In genomic region chr6:89495961-89496535, GRCh38 we compare ENCODE assay signal across 1 cellular context.
TF ChIP-seq lines count a peak whose summit lies in the region.

No MANE protein-coding gene starts in this region.

TF ChIP-seq in H1, 55 proteins besides CTCF, POLR2A, EP300 and RAD21:
- no peak for TF ChIP-seq CBX8 (IDR thresholded peaks at IDR 0.05; ENCODE audit: borderline replicate concordance, low read depth, low read length)
- no peak for TF ChIP-seq SP2 (IDR thresholded peaks at IDR 0.05; ENCODE audit: low read length)
- no peak for TF ChIP-seq KDM5A (IDR thresholded peaks at IDR 0.05; ENCODE audit: low read length)
- no peak for TF ChIP-seq SUZ12 (IDR thresholded peaks at IDR 0.05; ENCODE audit: low read length)
- TF ChIP-seq SIRT6 (IDR thresholded peaks at IDR 0.05; ENCODE audit: low read length), result no peak
- TF ChIP-seq SIX5 (IDR thresholded peaks at IDR 0.05; ENCODE audit: low read depth, low read length), result no peak
- TF ChIP-seq BACH1 (IDR thresholded peaks at IDR 0.05; ENCODE audit: low read length), result no peak
- TF ChIP-seq KDM1A (IDR thresholded peaks at IDR 0.05; ENCODE audit: borderline replicate concordance, low read length), result no peak
- no peak for TF ChIP-seq CTBP2 (IDR thresholded peaks at IDR 0.05; ENCODE audit: borderline replicate concordance, insufficient read depth, insufficient read length, low read length)
- no peak for TF ChIP-seq GABPA (IDR thresholded peaks at IDR 0.05; ENCODE audit: borderline replicate concordance, insufficient read depth, low read length)
- TF ChIP-seq, protein P1, sequence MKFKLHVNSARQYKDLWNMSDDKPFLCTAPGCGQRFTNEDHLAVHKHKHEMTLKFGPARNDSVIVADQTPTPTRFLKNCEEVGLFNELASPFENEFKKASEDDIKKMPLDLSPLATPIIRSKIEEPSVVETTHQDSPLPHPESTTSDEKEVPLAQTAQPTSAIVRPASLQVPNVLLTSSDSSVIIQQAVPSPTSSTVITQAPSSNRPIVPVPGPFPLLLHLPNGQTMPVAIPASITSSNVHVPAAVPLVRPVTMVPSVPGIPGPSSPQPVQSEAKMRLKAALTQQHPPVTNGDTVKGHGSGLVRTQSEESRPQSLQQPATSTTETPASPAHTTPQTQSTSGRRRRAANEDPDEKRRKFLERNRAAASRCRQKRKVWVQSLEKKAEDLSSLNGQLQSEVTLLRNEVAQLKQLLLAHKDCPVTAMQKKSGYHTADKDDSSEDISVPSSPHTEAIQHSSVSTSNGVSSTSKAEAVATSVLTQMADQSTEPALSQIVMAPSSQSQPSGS (IDR thresholded peaks at IDR 0.05; ENCODE audit: low read length), result no peak
- no peak for TF ChIP-seq PHF8 (conservative IDR thresholded peaks at IDR 0.05; ENCODE audit: low read depth, low read length)
- TF ChIP-seq POU5F1 (IDR thresholded peaks at IDR 0.05; ENCODE audit: low read depth, low read length), result no peak
- TF ChIP-seq TCF12 (IDR thresholded peaks at IDR 0.05; ENCODE audit: low read depth, low read length), result no peak
- TF ChIP-seq TEAD4 (IDR thresholded peaks at IDR 0.05; ENCODE audit: low read depth, low read length), result no peak
- no peak for TF ChIP-seq CEBPB (IDR thresholded peaks at IDR 0.05; ENCODE audit: low read depth, low read length)
- TF ChIP-seq BRCA1 (IDR thresholded peaks at IDR 0.05; ENCODE audit: low read depth, low read length), result no peak
- TF ChIP-seq GTF2F1 (IDR thresholded peaks at IDR 0.05; ENCODE audit: borderline replicate concordance, low read depth, low read length), result no peak
- no peak for TF ChIP-seq MAFK (IDR thresholded peaks at IDR 0.05; ENCODE audit: low read depth, low read length)
